8 cellular contexts compared by ENCODE assay signal in genomic region chr11:128422576-128423370, GRCh38.
DNase-seq lines count a peak whose midpoint lies in the region; ATAC-seq and TF ChIP-seq lines count a peak whose summit lies in the region.

No MANE protein-coding gene starts in this region.

- H3K4me2 ChIP-seq in mesenchymal stem cell (ENCODE audit: low read length, poor library complexity, severe bottlenecking): no peak overlapping the region

- no peak overlapping the region for H3K27ac ChIP-seq in mesenchymal stem cell (ENCODE audit: low read length, poor library complexity, severe bottlenecking)

- peak overlapping the region; percentile 21 to 56 for H2BK12ac ChIP-seq in mesenchymal stem cell (ENCODE audit: low read length in 2 of 2)

- H3K4ac ChIP-seq in mesenchymal stem cell (ENCODE audit: low read depth in 1 of 2, low read length in 2 of 2): peak overlapping the region; percentile 20 to 60

- H3K4me1 ChIP-seq in mesenchymal stem cell (ENCODE audit: control insufficient read depth, insufficient read depth, low read depth, low read length) (peaks cover 14% of the 10 kb centered on the region), Caco-2 (peaks cover 13% of the 10 kb centered on the region)

- peak overlapping the region; percentile 54 for H2BK15ac ChIP-seq in mesenchymal stem cell (ENCODE audit: low read depth, poor library complexity, severe bottlenecking)

- peak overlapping the region in 1 of 2 experiments; percentile 73 for H3K14ac ChIP-seq in mesenchymal stem cell (ENCODE audit: low read length in 2 of 2)

- H2BK5ac ChIP-seq in mesenchymal stem cell (ENCODE audit: low read depth, low read length, poor library complexity, severe bottlenecking): no peak overlapping the region

- DNase-seq in COLO668 (lab: John Stamatoyannopoulos, UW; ENCODE audit: unreplicated experiment) (peak; percentile 39), NCI-H2081 (lab: John Stamatoyannopoulos, UW) (peak; percentile 88 to 90), mesenchymal stem cell (no peak), MV-4-11 (lab: John Stamatoyannopoulos, UW) (no peak), SHP77 (lab: John Stamatoyannopoulos, UW) (no peak), Caco-2 (no peak)
- peak; percentile 93 for DNase-seq in activated CD8-positive, alpha-beta memory T cell treated with anti-CD3 and anti-CD28 coated beads, Interleukin-2, amount 50 U/mL, for 4 hours
- DNase-seq in stimulated activated naive B cell treated with anti-CD40 and anti-IgM and Interleukin-4, amounts not matched to agents 10 μg/mL and 1 μg/mL and 100 μg/mL, for 72 hours: peak; percentile 72

- BruUV-seq in Caco-2 (replicated peaks; lab: Mats Ljungman, UMichigan): no TSS peak

- H2AFZ ChIP-seq in mesenchymal stem cell (ENCODE audit: low read depth, low read length): no peak overlapping the region

- WGBS in mesenchymal stem cell: 90% methylated on average over 13 of the region's 16 CpGs

- no peak overlapping the region for H3K9ac ChIP-seq in mesenchymal stem cell (ENCODE audit: low read length)

- H3K27me3 Mint-ChIP-seq in stimulated activated naive B cell treated with anti-CD40 and anti-IgM and Interleukin-4, amounts not matched to agents 10 μg/mL and 1 μg/mL and 100 μg/mL, for 72 hours: no peaks in the 10 kb centered on the region
- no peaks in the 10 kb centered on the region for H3K27me3 Mint-ChIP-seq in Caco-2 (ENCODE audit: insufficient read depth, unreplicated experiment)

- peak overlapping the region; percentile 41 for H4K91ac ChIP-seq in mesenchymal stem cell (ENCODE audit: low read length)

- peak overlapping the region; percentile 62 for H4K8ac ChIP-seq in mesenchymal stem cell (ENCODE audit: low read length)

- H3K9me3 ChIP-seq in mesenchymal stem cell (ENCODE audit: control insufficient read depth, low read length) (no peaks in the 10 kb centered on the region), Caco-2 (no peaks in the 10 kb centered on the region)

- peaks cover 0 to 6% of the 10 kb centered on the region in 2 donors for H3K36me3 Mint-ChIP-seq in stimulated activated naive B cell treated with anti-CD40 and anti-IgM and Interleukin-4, amounts not matched to agents 10 μg/mL and 1 μg/mL and 100 μg/mL, for 72 hours
- H3K36me3 Mint-ChIP-seq in Caco-2 (ENCODE audit: insufficient read depth, unreplicated experiment): no peaks in the 10 kb centered on the region

- peak overlapping the region; percentile 60 to 71 for H3K18ac ChIP-seq in mesenchymal stem cell (ENCODE audit: low read depth in 1 of 2, low read length in 2 of 2)

- no peak overlapping the region for H3K23ac ChIP-seq in mesenchymal stem cell (ENCODE audit: low read length in 2 of 2)

- peaks cover 0 to 4% of the 10 kb centered on the region in 2 donors for H3K9me3 Mint-ChIP-seq in stimulated activated naive B cell treated with anti-CD40 and anti-IgM and Interleukin-4, amounts not matched to agents 10 μg/mL and 1 μg/mL and 100 μg/mL, for 72 hours
- no peaks in the 10 kb centered on the region for H3K9me3 Mint-ChIP-seq in Caco-2 (ENCODE audit: unreplicated experiment)

- intact Hi-C loops in Caco-2 (cut with micrococcal nuclease; ENCODE audit: unreplicated experiment): no loop called here

- POLR2A ChIA-PET in Caco-2 (lab: Charles Lee): no interaction called here

- H3K4me3 ChIP-seq in mesenchymal stem cell (ENCODE audit: insufficient read depth in 1 of 2, low read depth in 1 of 2, low read length in 2 of 2) (no peak overlapping the region), Caco-2 (ENCODE audit: low read depth, low read length) (no peak overlapping the region)

- H2BK120ac ChIP-seq in mesenchymal stem cell (ENCODE audit: low read depth, low read length): no peak overlapping the region

- TF ChIP-seq CTCF in Caco-2 (IDR thresholded peaks at IDR 0.05; ENCODE audit: insufficient read depth in 1 of 2, low read depth in 1 of 2, low read length in 1 of 2, severe bottlenecking in 1 of 2, unreplicated experiment in 1 of 2): no peak

- H3K79me1 ChIP-seq in mesenchymal stem cell (replicated peaks; ENCODE audit: low read length, poor library complexity, severe bottlenecking): no peaks in the 10 kb centered on the region

- peak overlapping the region; percentile 94 for H3K27ac Mint-ChIP-seq in stimulated activated naive B cell treated with anti-CD40 and anti-IgM and Interleukin-4, amounts not matched to agents 10 μg/mL and 1 μg/mL and 100 μg/mL, for 72 hours
- H3K27ac Mint-ChIP-seq in Caco-2 (ENCODE audit: unreplicated experiment): no peak overlapping the region

- peaks cover 30 to 49% of the 10 kb centered on the region in 2 donors for H3K4me1 Mint-ChIP-seq in stimulated activated naive B cell treated with anti-CD40 and anti-IgM and Interleukin-4, amounts not matched to agents 10 μg/mL and 1 μg/mL and 100 μg/mL, for 72 hours
- peaks cover 12% of the 10 kb centered on the region for H3K4me1 Mint-ChIP-seq in Caco-2 (ENCODE audit: low read depth, unreplicated experiment)

- H3K36me3 ChIP-seq in mesenchymal stem cell (ENCODE audit: control insufficient read depth in 1 of 2, insufficient read depth in 2 of 2, low read depth in 1 of 2, low read length in 2 of 2): no peaks in the 10 kb centered on the region
- no peaks in the 10 kb centered on the region for H3K36me3 ChIP-seq in Caco-2 (ENCODE audit: control insufficient read depth, insufficient read depth, low read length)

- H2AK5ac ChIP-seq in mesenchymal stem cell (ENCODE audit: low read length, severe bottlenecking): peak overlapping the region; percentile 45

- peak; percentile 92 for ATAC-seq in stimulated activated naive B cell treated with anti-CD40 and anti-IgM and Interleukin-4, amounts not matched to agents 10 μg/mL and 1 μg/mL and 100 μg/mL, for 72 hours (replicated peaks)

- H3K27me3 ChIP-seq in mesenchymal stem cell (ENCODE audit: control insufficient read depth in 1 of 2, insufficient read depth in 1 of 2, low read length in 2 of 2): no peaks in the 10 kb centered on the region
- H3K27me3 ChIP-seq in Caco-2 (replicated peaks; ENCODE audit: control insufficient read depth, insufficient read depth, low read length): no peaks in the 10 kb centered on the region

- CTCF ChIA-PET in Caco-2 (lab: Charles Lee): no interaction called here

- peak overlapping the region; percentile 53 to 58 for H3K4me3 Mint-ChIP-seq in stimulated activated naive B cell treated with anti-CD40 and anti-IgM and Interleukin-4, amounts not matched to agents 10 μg/mL and 1 μg/mL and 100 μg/mL, for 72 hours
- no peak overlapping the region for H3K4me3 Mint-ChIP-seq in Caco-2 (ENCODE audit: unreplicated experiment)

Comparison
In these comparisons a context has a peak if more than half of its experiments do, and no peak if none do; other contexts are left out.
1. DNase-seq: peak in COLO668 (single experiment), NCI-H2081 (2 of 2), activated CD8-positive, alpha-beta memory T cell treated with anti-CD3 and anti-CD28 coated beads, Interleukin-2, amount 50 U/mL, for 4 hours (single experiment) and stimulated activated naive B cell treated with anti-CD40 and anti-IgM and Interleukin-4, amounts not matched to agents 10 μg/mL and 1 μg/mL and 100 μg/mL, for 72 hours (single experiment); none in mesenchymal stem cell (single experiment), MV-4-11 (single experiment), SHP77 (0 of 2) and Caco-2 (0 of 2).